ENCODE assay signal across 8 cellular contexts in the genomic region with DNA sequence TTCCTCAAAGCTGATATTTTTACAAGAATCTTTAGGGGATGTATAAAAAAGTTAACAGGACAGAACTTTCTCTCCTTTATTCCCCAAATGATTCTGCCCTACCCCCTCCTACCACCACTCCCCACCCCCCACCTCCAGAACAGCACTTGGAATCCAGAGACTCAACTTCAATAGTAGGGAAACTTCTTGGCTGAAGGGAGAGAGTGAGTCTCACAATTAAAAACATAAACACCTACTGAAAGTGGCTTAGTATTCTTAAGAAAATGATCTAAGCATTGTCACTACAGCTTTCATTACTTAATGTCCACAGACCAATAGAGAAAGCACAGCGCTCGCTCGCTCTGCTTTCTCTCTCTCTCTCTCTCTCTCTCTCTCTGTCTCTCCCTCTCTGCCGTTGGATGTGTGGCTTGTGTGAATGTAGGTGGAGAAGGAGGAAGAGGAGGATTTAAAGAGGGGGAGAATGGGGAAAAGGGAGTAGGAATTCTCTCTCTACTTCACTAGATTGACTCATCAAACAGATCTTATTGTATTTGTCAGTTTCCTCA. TPM values are rescaled to one million over a fixed set of nuclear protein-coding genes. Genes with fewer than 3 reads are reported as not detected.
DNase-seq lines count a peak whose midpoint lies in the region; ATAC-seq and TF ChIP-seq lines count a peak whose summit lies in the region.

No MANE protein-coding gene starts in this region.

- no peak for TF ChIP-seq POLR2A in erythroblast (IDR thresholded peaks at IDR 0.05; ENCODE audit: low read length)

- H3K9me3 ChIP-seq in T-helper 17 cell (ENCODE audit: control insufficient read depth, low read length, poor library complexity, severe bottlenecking), result no peaks in the 10 kb centered on the region
- no peaks in the 10 kb centered on the region for H3K9me3 ChIP-seq in cardiac muscle cell (ENCODE audit: low read depth)

- H3K27ac ChIP-seq in cardiac muscle cell, result peak overlapping the region; percentile 90

- no peaks in the 10 kb centered on the region for H3K36me3 Mint-ChIP-seq in T-helper 17 cell (ENCODE audit: low read depth)

- peaks cover 4% of the 10 kb centered on the region for H3K4me1 Mint-ChIP-seq in T-helper 17 cell

- TF ChIP-seq CTCF in cardiac muscle cell (IDR thresholded peaks at IDR 0.05; ENCODE audit: low read depth, low read length) (no peak), retinal pigment epithelial cell (conservative IDR thresholded peaks at IDR 0.05; ENCODE audit: low read depth, low read length) (no peak)

- peaks cover 20% of the 10 kb centered on the region for H3K4me1 ChIP-seq in cardiac muscle cell (ENCODE audit: low read depth)

- no peaks in the 10 kb centered on the region for H3K36me3 ChIP-seq in cardiac muscle cell

- H3K27me3 ChIP-seq in cardiac muscle cell, result no peaks in the 10 kb centered on the region

- peak; percentile 62 for DNase-seq in H4 (ENCODE audit: low spot score)
- DNase-seq in T-helper 17 cell, result no peak
- DNase-seq in cardiac muscle cell (ENCODE audit: low read depth in 1 of 2, low spot score in 1 of 2), result peak; percentile 56 to 66
- no peak for DNase-seq in retinal pigment epithelial cell (ENCODE audit: low read depth)
- no peak for DNase-seq in erythroblast (lab: John Stamatoyannopoulos, UW)
- DNase-seq in stimulated activated naive CD4-positive, alpha-beta T cell (lab: John Stamatoyannopoulos, UW), result no peak
- no peak for DNase-seq in T-helper 1 cell

- H3K4me3 ChIP-seq in cardiac muscle cell, result peak overlapping the region; percentile 56
- peak overlapping the region; percentile 77 for H3K4me3 ChIP-seq in retinal pigment epithelial cell (ENCODE audit: low read length)

- H3K27me3 Mint-ChIP-seq in T-helper 17 cell, result no peaks in the 10 kb centered on the region

- H3K4me3 Mint-ChIP-seq in T-helper 17 cell, result peak overlapping the region; percentile 63

- H3K27ac Mint-ChIP-seq in T-helper 17 cell, result no peak overlapping the region

- ATAC-seq in T-helper 17 cell, result no peak
- ATAC-seq in HG02588 (IDR thresholded peaks at IDR 0.05; ENCODE audit: unreplicated experiment), result no peak

RNA-seq across cellular contexts. Expression of a gene that starts 1.5 kb away (rescaled TPM):
- total RNA-seq in H4 (2014; rRNA removed; shearing (Covaris generic)), result 45.0 and 54.7 TPM in 2 replicates
- total RNA-seq in T-helper 17 cell (not detected), cardiac muscle cell (35.9 and 37.3 TPM in 2 replicates)
- polyA plus RNA-seq in cardiac muscle cell, result 33.5 and 34.1 TPM in 2 replicates

Comparison
In these comparisons a context has a peak if more than half of its experiments do, and no peak if none do; other contexts are left out.
1. DNase-seq: peak in H4 (single experiment) and cardiac muscle cell (2 of 2); none in T-helper 17 cell (0 of 3), retinal pigment epithelial cell (single experiment), erythroblast (0 of 2), stimulated activated naive CD4-positive, alpha-beta T cell (0 of 6) and T-helper 1 cell (0 of 5).
2. RNA of a gene that starts 1.5 kb away (total RNA-seq): 45.0 to 54.7 TPM in H4 and 35.9 to 37.3 TPM in cardiac muscle cell; not detected in T-helper 17 cell; every median in the first group is over 10 times any median in the second.